ENCODE assay signal across 1 cellular context in genomic region chr18:136433-136832, GRCh38.
TF ChIP-seq lines count a peak whose summit lies in the region.

No MANE protein-coding gene starts in this region.

TF ChIP-seq in HepG2, 621 proteins besides CTCF, POLR2A, EP300 and RAD21 (continued from another document):
- TF ChIP-seq USF2 (IDR thresholded peaks at IDR 0.05; ENCODE audit: low read depth, low read length): peak; percentile 92
- peak; percentile 88; the same call in 1 of the 2 replicates for TF ChIP-seq USF2 (CRISPR knock-in tag; IDR thresholded peaks at IDR 0.05; ENCODE audit: borderline replicate concordance)
- TF ChIP-seq CEBPB (IDR thresholded peaks at IDR 0.05; ENCODE audit: borderline replicate concordance, low read depth, low read length): 0 out of 2 replicates have a peak, but pooled peaks have one; percentile 22
- peak; percentile 56; the same call in 1 of the 2 replicates for TF ChIP-seq RAD51 (IDR thresholded peaks at IDR 0.05; ENCODE audit: borderline replicate concordance)
- no peak for TF ChIP-seq GABPA (IDR thresholded peaks at IDR 0.05; ENCODE audit: low read depth, low read length)
- peak; percentile 60; the same call in 1 of the 2 replicates for TF ChIP-seq GABPA (CRISPR knock-in tag; IDR thresholded peaks at IDR 0.05; ENCODE audit: low read depth)
- TF ChIP-seq MEIS2 (CRISPR knock-in tag; IDR thresholded peaks at IDR 0.05): no peak
TF ChIP-seq in HepG2: peak in this region for 9.
